8 cellular contexts compared by ENCODE assay signal in genomic region chr6:161498359-161498758, GRCh38.
DNase-seq lines count a peak whose midpoint lies in the region; ATAC-seq, FAIRE-seq and TF ChIP-seq lines count a peak whose summit lies in the region.

No MANE protein-coding gene starts in this region.

- DNase-seq in Calu3 (peak; percentile 74), HTR-8/SVneo (ENCODE audit: insufficient read length, low spot score) (peak; percentile 45), iPS-NIHi11 (ENCODE audit: low spot score) (peak; percentile 72), DMS114 treated with DMSO at 0.1 percent for 48 hours (lab: John Stamatoyannopoulos, UW; ENCODE audit: unreplicated experiment) (no peak)
- DNase-seq in activated naive CD4-positive, alpha-beta T cell treated with anti-CD3 and anti-CD28 coated beads, Interleukin-2, amount 50 U/mL, for 16 hours = no peak

- H3K36me3 Mint-ChIP-seq in Calu3 (ENCODE audit: insufficient read depth, unreplicated experiment) = no peaks in the 10 kb centered on the region

- intact Hi-C loops in Calu3 (cut with micrococcal nuclease; ENCODE audit: unreplicated experiment) = loop anchor here (1.0 kb wide), 3 partner anchors 63 to 104 kb away; no protein-coding TSS in a partner anchor

- H3K27me3 Mint-ChIP-seq in Calu3 (ENCODE audit: unreplicated experiment) = peaks cover 13% of the 10 kb centered on the region

- BruUV-seq in Calu3 (replicated peaks; lab: Mats Ljungman, UMichigan) = no TSS peak

- peaks cover 16% of the 10 kb centered on the region for H3K4me1 Mint-ChIP-seq in Calu3 (ENCODE audit: low read depth, unreplicated experiment)

- peak; percentile 78 for FAIRE-seq in HTR-8/SVneo (lab: Jason Lieb, UNC)

- peak overlapping the region; percentile 37 for H3K27ac Mint-ChIP-seq in Calu3 (ENCODE audit: unreplicated experiment)

- H3K4me3 Mint-ChIP-seq in Calu3 (ENCODE audit: low read depth, unreplicated experiment) = no peak overlapping the region

- peak; percentile 98 for ATAC-seq in SK-N-SH treated with all-trans-retinoic acid at 6 μM for 48 hours
- ATAC-seq in GM19351 (IDR thresholded peaks at IDR 0.05; ENCODE audit: unreplicated experiment) = no peak
- no peak for ATAC-seq in HG03565 (IDR thresholded peaks at IDR 0.05; ENCODE audit: unreplicated experiment)

- peak; percentile 66 for TF ChIP-seq CTCF in Calu3 (IDR thresholded peaks at IDR 0.05; ENCODE audit: unreplicated experiment)

- CTCF ChIA-PET in Calu3 (lab: Charles Lee) = interaction anchor here (0.8 to 3.1 kb wide), 5 partner anchors 12 to 197 kb away, joined by 3 to 44 read pairs (median 4); no protein-coding TSS in a partner anchor

- no peaks in the 10 kb centered on the region for H3K9me3 Mint-ChIP-seq in Calu3 (ENCODE audit: low read depth, unreplicated experiment)

TF ChIP-seq in SK-N-SH treated with all-trans-retinoic acid at 6 μM for 48 hours, 23 proteins besides CTCF, POLR2A, EP300 and RAD21:
- TF ChIP-seq SNAI2 (CRISPR knock-in tag; IDR thresholded peaks at IDR 0.05) (no peak), TOX (CRISPR knock-in tag; IDR thresholded peaks at IDR 0.05; ENCODE audit: borderline replicate concordance) (no peak), CSDC2 (CRISPR knock-in tag; IDR thresholded peaks at IDR 0.05) (no peak), GLIS3 (CRISPR knock-in tag; IDR thresholded peaks at IDR 0.05) (no peak), OSR1 (CRISPR knock-in tag; IDR thresholded peaks at IDR 0.05) (no peak), PATZ1 (CRISPR knock-in tag; IDR thresholded peaks at IDR 0.05; ENCODE audit: borderline replicate concordance) (no peak), CREB5 (CRISPR knock-in tag; IDR thresholded peaks at IDR 0.05; ENCODE audit: low read depth) (no peak), CSRNP3 (CRISPR knock-in tag; IDR thresholded peaks at IDR 0.05) (no peak), RARB (CRISPR knock-in tag; IDR thresholded peaks at IDR 0.05) (no peak)

Comparison
In these comparisons a context has a peak if more than half of its experiments do, and no peak if none do; other contexts are left out.
1. DNase-seq: peak in Calu3 (single experiment), HTR-8/SVneo (single experiment) and iPS-NIHi11 (single experiment); none in activated naive CD4-positive, alpha-beta T cell treated with anti-CD3 and anti-CD28 coated beads, Interleukin-2, amount 50 U/mL, for 16 hours (single experiment) and DMS114 treated with DMSO at 0.1 percent for 48 hours (single experiment).